Comparison of ENCODE assay signal across 1 cellular context in genomic region chr18:9536354-9537152, GRCh38.
TF ChIP-seq lines count a peak whose summit lies in the region.

No MANE protein-coding gene starts in this region.

TF ChIP-seq in K562, 482 proteins besides CTCF, POLR2A, EP300 and RAD21 (continued from another document):
- no peak for TF ChIP-seq MGA (IDR thresholded peaks at IDR 0.05)
- TF ChIP-seq MEF2A (IDR thresholded peaks at IDR 0.05; ENCODE audit: control insufficient read depth, low read depth, low read length) = no peak
- TF ChIP-seq ZFP30 (CRISPR knock-in tag; IDR thresholded peaks at IDR 0.05; ENCODE audit: borderline replicate concordance) = no peak
- TF ChIP-seq PHB2 (IDR thresholded peaks at IDR 0.05; ENCODE audit: low read depth) = no peak
- TF ChIP-seq THRA (IDR thresholded peaks at IDR 0.05) = no peak
- TF ChIP-seq ZNF133 (CRISPR knock-in tag; IDR thresholded peaks at IDR 0.05) = no peak
- no peak for TF ChIP-seq HNRNPK (IDR thresholded peaks at IDR 0.05; ENCODE audit: low read depth, low read length, poor library complexity, severe bottlenecking)
TF ChIP-seq in K562: peak in this region for 0.
